In the genomic region with DNA sequence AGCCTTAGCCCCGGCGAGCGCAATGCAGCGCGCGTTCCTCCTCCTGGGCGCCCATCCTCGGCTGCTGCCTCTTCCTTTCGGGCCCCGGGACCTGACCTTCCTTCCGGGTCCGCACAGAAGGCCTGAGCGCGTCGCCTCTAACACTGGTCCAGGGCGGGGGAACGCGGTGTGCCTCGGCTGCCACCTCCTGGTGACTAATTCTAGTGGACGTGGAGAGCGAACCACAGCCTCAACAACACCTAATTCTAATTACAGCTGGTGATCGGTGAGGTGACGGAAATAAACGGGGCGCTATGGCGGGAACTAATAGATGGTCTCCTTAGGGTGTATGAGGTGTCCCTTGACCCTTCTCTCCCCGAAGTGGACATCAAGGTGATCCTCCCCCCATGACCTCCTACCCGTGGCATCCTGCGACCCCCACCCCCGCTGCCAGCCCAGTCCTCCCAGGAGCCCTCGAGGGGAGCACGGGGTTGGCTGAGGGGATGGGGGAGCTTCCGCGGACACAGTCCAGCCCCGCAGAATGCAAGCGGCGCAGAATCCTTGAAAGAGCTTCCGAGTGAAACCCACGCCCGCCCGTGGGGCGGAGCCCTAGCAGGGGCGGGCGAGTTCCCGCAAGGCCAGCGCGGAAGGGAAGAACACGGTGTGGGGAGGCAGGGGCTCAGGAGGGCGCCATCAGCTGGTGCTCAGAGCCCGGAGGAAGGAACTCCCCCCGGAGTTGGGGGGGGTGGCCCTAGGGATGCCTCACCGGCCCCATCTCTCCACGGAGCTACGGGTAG, we compare ENCODE assay signal across 8 cellular contexts. TPM values are rescaled to one million over a fixed set of nuclear protein-coding genes. Genes with fewer than 3 reads are reported as not detected.
A peak's percentile ranks its signal among the peaks of the same experiment; 100 is the strongest.
DNase-seq lines count a peak whose midpoint lies in the region; ATAC-seq and TF ChIP-seq lines count a peak whose summit lies in the region.

No MANE protein-coding gene starts in this region.

- no peaks in the 10 kb centered on the region for H3K9me3 ChIP-seq in colonic mucosa

- peak overlapping the region; percentile 80 for H3K4me3 ChIP-seq in AG09309 (ENCODE audit: control insufficient read depth, low read depth, low read length)
- H3K4me3 ChIP-seq in colonic mucosa, result peak overlapping the region; percentile 43

- H3K9ac ChIP-seq in colonic mucosa (ENCODE audit: low read depth in 2 of 2, low read length in 2 of 2), result peak overlapping the region in 1 of 2 donors; percentile 46

- TF ChIP-seq CTCF in AG09309 (IDR thresholded peaks at IDR 0.05; ENCODE audit: control insufficient read depth, insufficient read depth, low read depth, low read length, missing control alignments) (peak; percentile 77), colonic mucosa (IDR thresholded peaks at IDR 0.05) (peak; percentile 65)

- no peaks in the 10 kb centered on the region for H3K27me3 ChIP-seq in colonic mucosa

- H3K36me3 ChIP-seq in colonic mucosa, result no peaks in the 10 kb centered on the region

- H3K27ac ChIP-seq in colonic mucosa, result no peak overlapping the region

- ATAC-seq in GM18858 (IDR thresholded peaks at IDR 0.05; ENCODE audit: unreplicated experiment) (peak; percentile 92), HG03039 (IDR thresholded peaks at IDR 0.05; ENCODE audit: unreplicated experiment) (peak; percentile 98), left colon (peak; percentile 100)

- intact Hi-C loops in colonic mucosa (cut with DNase I), result loop anchor here (10.0 kb wide), 1 partner anchor 422 kb away; no protein-coding TSS in a partner anchor
- intact Hi-C loops in left colon (cut with DNase I, micrococcal nuclease), result no loop called here

- DNase-seq in AG09309 (ENCODE audit: low read depth), result no peak
- peak; percentile 32 for DNase-seq in NCI-H2171 (lab: John Stamatoyannopoulos, UW)
- peak in 3 of 4 experiments; percentile 3 to 18 (median 12) for DNase-seq in activated CD4-positive, CD25-positive, alpha-beta regulatory T cell (lab: John Stamatoyannopoulos, UW)
- peak; percentile 78 for DNase-seq in colonic mucosa
- peak; percentile 77 to 86 for DNase-seq in left colon
- DNase-seq in stimulated activated CD4-positive, alpha-beta T cell treated with anti-CD3 and anti-CD28 coated beads, Interleukin-1b, Interleukin-23, amount 100 ng/mL, for 1 hour (ENCODE audit: low read depth in 2 of 2), result peak; percentile 3 to 29

- peaks cover 5% of the 10 kb centered on the region for H3K4me1 ChIP-seq in colonic mucosa

RNA-seq across cellular contexts. Expression of a gene that starts 12.8 kb away (rescaled TPM):
- total RNA-seq in colonic mucosa (1 to 10 TPM in 1 of 2 donors, under 1 TPM in 1; 0.11 to 2.3 TPM), left colon (under 1 TPM in 1 of 2 donors, not detected in 1; 0.55 TPM)

RNA-seq across cellular contexts. Expression of a gene that starts 28.6 kb away (rescaled TPM):
- total RNA-seq in colonic mucosa (not detected), left colon (not detected)

RNA-seq across cellular contexts. Expression of a gene that starts 33.5 kb away (rescaled TPM):
- total RNA-seq in colonic mucosa, result 10 to 100 TPM in 1 of 2 donors, 1 to 10 TPM in 1; 9.2 to 20.1 TPM
- total RNA-seq in left colon, result 10 to 100 TPM; 19.3 to 37.8 TPM

RNA-seq across cellular contexts. Expression of a gene that starts 48.8 kb away (rescaled TPM):
- total RNA-seq in colonic mucosa (under 1 TPM in 1 of 2 donors, not detected in 1; 0.29 TPM), left colon (not detected)
